ENCODE assay signal across 8 cellular contexts in the genomic region with DNA sequence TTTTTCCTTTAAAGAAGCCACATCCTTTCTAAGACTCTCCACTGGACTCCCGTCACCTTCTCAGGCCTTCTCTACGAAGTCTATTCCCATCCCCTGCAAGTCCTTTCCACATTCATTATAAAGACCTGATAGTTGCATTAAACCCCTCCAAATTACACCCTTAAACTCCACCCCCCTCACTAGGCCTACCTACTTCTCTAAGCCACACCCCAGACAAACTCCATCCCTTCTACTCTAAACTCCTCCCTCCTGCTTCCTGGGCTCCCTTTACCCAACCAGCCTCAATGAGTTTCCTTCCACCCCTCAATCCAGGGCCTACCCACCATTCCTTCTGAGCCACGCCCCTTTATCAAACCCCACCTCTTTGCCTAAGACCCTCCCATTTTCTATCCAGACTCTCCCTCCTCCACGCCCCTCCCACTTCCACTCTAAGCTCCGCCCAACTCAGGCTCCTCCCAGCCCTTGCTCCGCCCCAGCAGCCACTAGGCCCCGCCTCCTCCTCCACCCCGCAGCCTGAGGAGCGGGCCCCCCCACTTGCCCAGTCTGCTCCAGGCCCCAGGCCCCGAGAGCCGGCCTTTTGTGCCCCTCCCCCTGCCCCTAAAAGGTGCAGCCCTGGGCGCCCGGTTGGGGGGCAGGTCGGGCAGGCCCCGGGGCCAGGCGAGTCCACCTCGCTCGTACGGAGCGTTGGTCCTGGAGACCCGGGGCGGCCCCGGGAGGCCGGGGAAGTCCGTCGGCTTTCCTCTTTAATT. TPM values are rescaled to one million over a fixed set of nuclear protein-coding genes. Genes with fewer than 3 reads are reported as not detected.
DNase-seq lines count a peak whose midpoint lies in the region; ATAC-seq, FAIRE-seq and TF ChIP-seq lines count a peak whose summit lies in the region.

No MANE protein-coding gene starts in this region.

- DNase-seq in COR-L47 (lab: John Stamatoyannopoulos, UW) (peak; percentile 88), NT2/D1 (ENCODE audit: low read depth, low spot score) (peak; percentile 89), endothelial cell of umbilical vein (ENCODE audit: low read depth, low spot score) (peak; percentile 96)
- DNase-seq in activated CD8-positive, alpha-beta memory T cell treated with anti-CD3 and anti-CD28 coated beads, Interleukin-2, amount 50 U/mL, for 4 hours = peak; percentile 87
- peak; percentile 85 to 92 for DNase-seq in stimulated activated CD8-positive, alpha-beta memory T cell treated with anti-CD3 and anti-CD28 coated beads, Interleukin-2, amount 100 ng/mL, for 48 hours (ENCODE audit: low read depth in 2 of 2)

- H3K9me3 ChIP-seq in HUES48 (ENCODE audit: control insufficient read depth, insufficient read depth, low read length) = no peaks in the 10 kb centered on the region
- no peaks in the 10 kb centered on the region for H3K9me3 ChIP-seq in NT2/D1 (ENCODE audit: insufficient read depth, low read length)
- H3K9me3 ChIP-seq in endothelial cell of umbilical vein (replicated peaks; ENCODE audit: control insufficient read depth, insufficient read depth, low read length) = no peaks in the 10 kb centered on the region
- H3K9me3 ChIP-seq in mononuclear cell (ENCODE audit: low read depth, low read length) = no peaks in the 10 kb centered on the region

- H3K9me1 ChIP-seq in endothelial cell of umbilical vein (replicated peaks; ENCODE audit: control insufficient read depth, extremely low read depth, insufficient read depth, low read length) = no peaks in the 10 kb centered on the region

- POLR2A ChIA-PET in endothelial cell of umbilical vein (lab: Charles Lee) = interaction anchor here (0.6 to 2.2 kb wide), 10 partner anchors 10 to 191 kb away, joined by 3 to 8 read pairs (median 5); a partner anchor contains a TSS

- peaks cover 2% of the 10 kb centered on the region for H3K79me2 ChIP-seq in endothelial cell of umbilical vein (ENCODE audit: control insufficient read depth, insufficient read depth, low read length)

- no TSS peak for BruUV-seq in endothelial cell of umbilical vein (replicated peaks; lab: Mats Ljungman, UMichigan)

- H3K27ac ChIP-seq in HUES48 (ENCODE audit: low read depth, low read length) = peak overlapping the region; percentile 100
- H3K27ac ChIP-seq in endothelial cell of umbilical vein (ENCODE audit: insufficient read depth, low read depth, low read length) = peak overlapping the region; percentile 98

- FAIRE-seq in endothelial cell of umbilical vein (lab: Jason Lieb, UNC) = peak; percentile 94

- TF ChIP-seq POLR2A in endothelial cell of umbilical vein (IDR thresholded peaks at IDR 0.05; ENCODE audit: low read depth, low read length) = no peak

- no peaks in the 10 kb centered on the region for H4K20me1 ChIP-seq in endothelial cell of umbilical vein (replicated peaks; ENCODE audit: control insufficient read depth, extremely low read depth, insufficient read depth, low read length)

- no peak for TF ChIP-seq CTCF in endothelial cell of umbilical vein (IDR thresholded peaks at IDR 0.05; ENCODE audit: extremely low read depth in 1 of 2, insufficient read depth in 1 of 2, low read depth in 1 of 2, low read length in 2 of 2)

- intact Hi-C loops in endothelial cell of umbilical vein (cut with micrococcal nuclease) = loop anchor here (1.0 to 2.0 kb wide), 7 partner anchors 12 to 482 kb away; a partner anchor contains a TSS

- H3K27me3 ChIP-seq in HUES48 (ENCODE audit: control insufficient read depth, insufficient read depth, low read length) (no peaks in the 10 kb centered on the region), NT2/D1 (ENCODE audit: insufficient read depth, insufficient read length) (no peaks in the 10 kb centered on the region), endothelial cell of umbilical vein (ENCODE audit: control insufficient read depth in 2 of 2, insufficient read depth in 2 of 2, low read length in 2 of 2) (no peaks in the 10 kb centered on the region), mononuclear cell (ENCODE audit: insufficient read depth, low read length) (no peaks in the 10 kb centered on the region)

- H3K4me1 ChIP-seq in HUES48 (ENCODE audit: control insufficient read depth, insufficient read depth, low read length) = peaks cover 13% of the 10 kb centered on the region
- no peaks in the 10 kb centered on the region for H3K4me1 ChIP-seq in NT2/D1 (ENCODE audit: insufficient read depth, insufficient read length)
- H3K4me1 ChIP-seq in endothelial cell of umbilical vein (ENCODE audit: control insufficient read depth, extremely low read depth, insufficient read depth, low read length) = peaks cover 8% of the 10 kb centered on the region
- peaks cover 16% of the 10 kb centered on the region for H3K4me1 ChIP-seq in mononuclear cell (ENCODE audit: insufficient read depth, low read length)

- H3K9ac ChIP-seq in HUES48 (ENCODE audit: low read depth, low read length) (peak overlapping the region; percentile 92), NT2/D1 (ENCODE audit: insufficient read length, low read depth) (peak overlapping the region; percentile 77), endothelial cell of umbilical vein (replicated peaks; ENCODE audit: extremely low read depth, insufficient read depth, low read length) (peak overlapping the region; percentile 97)

- H3K4me3 ChIP-seq in HUES48 (ENCODE audit: low read depth, low read length) (peak overlapping the region; percentile 91), NT2/D1 (ENCODE audit: insufficient read length, low read depth) (peak overlapping the region; percentile 75), endothelial cell of umbilical vein (replicated peaks in 1 of 3; ENCODE audit: insufficient read depth in 1 of 3, low read depth in 1 of 3, low read length in 3 of 3) (peak overlapping the region; percentile 78 to 92 (median 89)), mononuclear cell (ENCODE audit: low read length) (peak overlapping the region; percentile 94)

- no peak overlapping the region for H2AFZ ChIP-seq in endothelial cell of umbilical vein (ENCODE audit: low read depth, low read length)

- ATAC-seq in GM21381 (IDR thresholded peaks at IDR 0.05; ENCODE audit: unreplicated experiment) = peak; percentile 41

- CTCF ChIA-PET in endothelial cell of umbilical vein (lab: Charles Lee) = interaction anchor here (1.0 to 1.8 kb wide), 11 partner anchors 11 to 131 kb away, joined by 3 to 8 read pairs (median 4); a partner anchor contains a TSS

- dilution Hi-C loops in endothelial cell of umbilical vein (cut with MboI; ENCODE audit: extremely low pct_ligation_motif_present, low sequenced_read_pairs) = no loop called here

- no peak overlapping the region for H3K4me2 ChIP-seq in endothelial cell of umbilical vein (ENCODE audit: insufficient read depth, low read length)

- H3K36me3 ChIP-seq in HUES48 (ENCODE audit: control insufficient read depth, insufficient read depth, low read length) (peaks cover 25% of the 10 kb centered on the region), NT2/D1 (ENCODE audit: insufficient read depth, insufficient read length, low read length) (peaks cover 31% of the 10 kb centered on the region), endothelial cell of umbilical vein (ENCODE audit: control insufficient read depth in 2 of 2, extremely low read depth in 1 of 2, insufficient read depth in 2 of 2, low read length in 2 of 2) (peaks cover 3 to 14% of the 10 kb centered on the region in 2 experiments)

RNA-seq across cellular contexts. Expression of a gene that starts 0.4 kb away (rescaled TPM):
- 14.7 and 15.6 TPM in 2 replicates for total RNA-seq in endothelial cell of umbilical vein
- 6.6 and 7.0 TPM in 2 replicates for polyA plus RNA-seq in endothelial cell of umbilical vein
- 5.2 and 5.6 TPM in 2 replicates for polyA plus RNA-seq in endothelial cell of umbilical vein (2011; cell fraction: cytosol; rRNA removed)
- 9.0 and 12.8 TPM in 2 replicates for polyA plus RNA-seq in endothelial cell of umbilical vein (2011; cell fraction: nucleus; rRNA removed)
- polyA plus RNA-seq in endothelial cell of umbilical vein (2012) = 6.3 and 9.7 TPM in 2 replicates
- polyA minus RNA-seq in endothelial cell of umbilical vein = 3.1 and 7.7 TPM in 2 replicates
- 12.8 TPM for polyA minus RNA-seq in endothelial cell of umbilical vein (2011; cell fraction: cytosol; rRNA and poly(A)+ RNA removed)
- 5.1 and 6.5 TPM in 2 replicates for polyA minus RNA-seq in endothelial cell of umbilical vein (2011; cell fraction: nucleus; rRNA and poly(A)+ RNA removed)
- total RNA-seq in mononuclear cell = 2.2 TPM

RNA-seq across cellular contexts. Expression of a gene that starts 1.2 kb away (rescaled TPM):
- total RNA-seq in endothelial cell of umbilical vein (14.2 and 15.2 TPM in 2 replicates), mononuclear cell (9.6 TPM)
- polyA plus RNA-seq in endothelial cell of umbilical vein = 15.4 and 22.5 TPM in 2 replicates
- 7.8 and 15.2 TPM in 2 replicates for polyA plus RNA-seq in endothelial cell of umbilical vein (2011; cell fraction: cytosol; rRNA removed)
- polyA plus RNA-seq in endothelial cell of umbilical vein (2011; cell fraction: nucleus; rRNA removed) = 4.3 and 6.1 TPM in 2 replicates
- polyA plus RNA-seq in endothelial cell of umbilical vein (2012) = 4.3 and 8.3 TPM in 2 replicates
- polyA minus RNA-seq in endothelial cell of umbilical vein = 1.8 and 4.0 TPM in 2 replicates
- 4.6 TPM for polyA minus RNA-seq in endothelial cell of umbilical vein (2011; cell fraction: cytosol; rRNA and poly(A)+ RNA removed)
- polyA minus RNA-seq in endothelial cell of umbilical vein (2011; cell fraction: nucleus; rRNA and poly(A)+ RNA removed) = 1.2 and 4.1 TPM in 2 replicates

RNA-seq across cellular contexts. Expression of a gene that starts 6.6 kb away (rescaled TPM):
- total RNA-seq in endothelial cell of umbilical vein (10.1 and 11.4 TPM in 2 replicates), mononuclear cell (3.3 TPM)
- polyA plus RNA-seq in endothelial cell of umbilical vein = 4.0 and 5.2 TPM in 2 replicates
- 1.9 and 3.5 TPM in 2 replicates for polyA plus RNA-seq in endothelial cell of umbilical vein (2011; cell fraction: cytosol; rRNA removed)
- polyA plus RNA-seq in endothelial cell of umbilical vein (2011; cell fraction: nucleus; rRNA removed) = 2.5 and 2.7 TPM in 2 replicates
- 2.3 and 5.0 TPM in 2 replicates for polyA plus RNA-seq in endothelial cell of umbilical vein (2012)
- polyA minus RNA-seq in endothelial cell of umbilical vein = 2.0 and 2.1 TPM in 2 replicates
- polyA minus RNA-seq in endothelial cell of umbilical vein (2011; cell fraction: cytosol; rRNA and poly(A)+ RNA removed) = 6.6 TPM
- polyA minus RNA-seq in endothelial cell of umbilical vein (2011; cell fraction: nucleus; rRNA and poly(A)+ RNA removed) = 1.2 and 2.5 TPM in 2 replicates

RNA-seq across cellular contexts. Expression of a gene that starts 18.2 kb away (rescaled TPM):
- 15.7 and 15.9 TPM in 2 replicates for total RNA-seq in endothelial cell of umbilical vein
- polyA plus RNA-seq in endothelial cell of umbilical vein = 9.9 and 11.6 TPM in 2 replicates
- polyA plus RNA-seq in endothelial cell of umbilical vein (2011; cell fraction: cytosol; rRNA removed) = 2.4 and 4.1 TPM in 2 replicates
- 7.0 and 12.5 TPM in 2 replicates for polyA plus RNA-seq in endothelial cell of umbilical vein (2011; cell fraction: nucleus; rRNA removed)
- polyA plus RNA-seq in endothelial cell of umbilical vein (2012) = 6.6 and 11.0 TPM in 2 replicates
- polyA minus RNA-seq in endothelial cell of umbilical vein = 17.1 and 17.8 TPM in 2 replicates
- polyA minus RNA-seq in endothelial cell of umbilical vein (2011; cell fraction: cytosol; rRNA and poly(A)+ RNA removed) = 5.4 TPM
- polyA minus RNA-seq in endothelial cell of umbilical vein (2011; cell fraction: nucleus; rRNA and poly(A)+ RNA removed) = 7.9 and 8.4 TPM in 2 replicates
- 2.7 TPM for total RNA-seq in mononuclear cell

RNA-seq across cellular contexts. Expression of a gene that starts 25.5 kb away (rescaled TPM):
- total RNA-seq in endothelial cell of umbilical vein (4.9 and 7.1 TPM in 2 replicates), mononuclear cell (6.3 TPM)
- 4.9 and 5.6 TPM in 2 replicates for polyA plus RNA-seq in endothelial cell of umbilical vein
- polyA plus RNA-seq in endothelial cell of umbilical vein (2011; cell fraction: cytosol; rRNA removed) = 3.0 and 3.5 TPM in 2 replicates
- 8.6 and 9.3 TPM in 2 replicates for polyA plus RNA-seq in endothelial cell of umbilical vein (2011; cell fraction: nucleus; rRNA removed)
- polyA plus RNA-seq in endothelial cell of umbilical vein (2012) = 3.6 and 5.6 TPM in 2 replicates
- polyA minus RNA-seq in endothelial cell of umbilical vein = 4.6 and 5.7 TPM in 2 replicates
- polyA minus RNA-seq in endothelial cell of umbilical vein (2011; cell fraction: cytosol; rRNA and poly(A)+ RNA removed) = 3.3 TPM
- polyA minus RNA-seq in endothelial cell of umbilical vein (2011; cell fraction: nucleus; rRNA and poly(A)+ RNA removed) = 4.3 and 6.3 TPM in 2 replicates

Comparison
In these comparisons a context has a peak if more than half of its experiments do, and no peak if none do; other contexts are left out.
1. Peak in every context shown above with its lines: DNase-seq, ATAC-seq, H3K4me3 ChIP-seq and H3K27ac ChIP-seq.